8 cellular contexts compared by ENCODE assay signal in genomic region chr16:30053376-30054015, GRCh38. TPM values are rescaled to one million over a fixed set of nuclear protein-coding genes. Genes with fewer than 3 reads are reported as not detected.
DNase-seq lines count a peak whose midpoint lies in the region; ATAC-seq and TF ChIP-seq lines count a peak whose summit lies in the region.

No MANE protein-coding gene starts in this region.

- H3K27me3 Mint-ChIP-seq in CD4-positive, alpha-beta memory T cell, result no peaks in the 10 kb centered on the region
- H3K27me3 Mint-ChIP-seq in activated CD8-positive, alpha-beta T cell treated with anti-CD3 and anti-CD28 coated beads for 36 hours, result peaks cover 2% of the 10 kb centered on the region

- H3K27me3 ChIP-seq in CD4-positive, alpha-beta memory T cell (ENCODE audit: insufficient read depth, low read length), result no peaks in the 10 kb centered on the region
- H3K27me3 ChIP-seq in skeletal muscle tissue (ENCODE audit: control insufficient read depth in 3 of 3, insufficient read depth in 3 of 3, low read length in 3 of 3), result no peaks in the 10 kb centered on the region

- peaks cover 0 to 1% of the 10 kb centered on the region in 2 donors for H3K36me3 Mint-ChIP-seq in CD4-positive, alpha-beta memory T cell
- H3K36me3 Mint-ChIP-seq in activated CD8-positive, alpha-beta T cell treated with anti-CD3 and anti-CD28 coated beads for 36 hours (ENCODE audit: low read depth), result no peaks in the 10 kb centered on the region

- TF ChIP-seq CTCF in activated CD8-positive, alpha-beta T cell treated with anti-CD3 and anti-CD28 coated beads for 36 hours (IDR thresholded peaks at IDR 0.05), result no peak
- no peak for TF ChIP-seq CTCF in GM20000 (IDR thresholded peaks at IDR 0.05; ENCODE audit: extremely low read depth, missing control alignments)
- TF ChIP-seq CTCF in GM10248 (IDR thresholded peaks at IDR 0.05; ENCODE audit: control extremely low read depth, extremely low read depth, low read depth, missing control alignments), result no peak

- peaks cover 21% of the 10 kb centered on the region for H3K4me1 ChIP-seq in CD4-positive, alpha-beta memory T cell (ENCODE audit: insufficient read depth, low read length)
- H3K4me1 ChIP-seq in skeletal muscle tissue (ENCODE audit: control insufficient read depth in 3 of 3, insufficient read depth in 3 of 3, low read length in 3 of 3), result peaks cover 9 to 32% (median 14%) of the 10 kb centered on the region in 3 donors

- H3K9ac ChIP-seq in skeletal muscle tissue (ENCODE audit: low read depth in 1 of 3, low read length in 3 of 3), result peak overlapping the region; percentile 57 to 70 (median 70)

- peaks cover 10 to 31% (median 23%) of the 10 kb centered on the region in 4 donors for H3K4me1 Mint-ChIP-seq in CD4-positive, alpha-beta memory T cell
- peaks cover 16% of the 10 kb centered on the region for H3K4me1 Mint-ChIP-seq in activated CD8-positive, alpha-beta T cell treated with anti-CD3 and anti-CD28 coated beads for 36 hours (ENCODE audit: low read depth)

- no peak for DNase-seq in CD4-positive, alpha-beta memory T cell
- no peak for DNase-seq in activated CD8-positive, alpha-beta T cell treated with anti-CD3 and anti-CD28 coated beads for 36 hours
- peak; percentile 86 for DNase-seq in hepatic stellate cell (ENCODE audit: low spot score)
- DNase-seq in NCI-H1048 (lab: John Stamatoyannopoulos, UW), result no peak
- no peak for DNase-seq in GM20000 (ENCODE audit: low spot score)
- DNase-seq in GM10248 (ENCODE audit: extremely low spot score), result no peak

- H3K4me3 Mint-ChIP-seq in CD4-positive, alpha-beta memory T cell, result peak overlapping the region; percentile 63 to 93 (median 74)
- H3K4me3 Mint-ChIP-seq in activated CD8-positive, alpha-beta T cell treated with anti-CD3 and anti-CD28 coated beads for 36 hours, result peak overlapping the region; percentile 80

- POLR2A ChIA-PET in CD4-positive, alpha-beta memory T cell (lab: Charles Lee; ENCODE audit: partially characterized antibody), result interaction anchor here (0.9 to 5.0 kb wide), 5 partner anchors 11 to 133 kb away, joined by 3 to 91 read pairs (median 3); partner anchors contain the start of genes ALDOA, PPP4C and TBX6
- POLR2A ChIA-PET in activated CD8-positive, alpha-beta T cell treated with anti-CD3 and anti-CD28 coated beads for 36 hours (lab: Charles Lee), result interaction anchor here (1.1 to 4.6 kb wide), 2 partner anchors 11 to 38 kb away, joined by 5 to 44 read pairs; partner anchors contain the start of genes ALDOA and TBX6
- POLR2A ChIA-PET in GM10248 (lab: Yijun Ruan, JAX), result no interaction called here

- H3K36me3 ChIP-seq in CD4-positive, alpha-beta memory T cell (ENCODE audit: insufficient read depth, low read length), result no peaks in the 10 kb centered on the region
- H3K36me3 ChIP-seq in skeletal muscle tissue (ENCODE audit: control insufficient read depth in 3 of 3, insufficient read depth in 3 of 3, low read length in 3 of 3), result no peaks in the 10 kb centered on the region

- H3K9me3 ChIP-seq in CD4-positive, alpha-beta memory T cell (ENCODE audit: control insufficient read depth in 1 of 2, low read length in 2 of 2), result no peaks in the 10 kb centered on the region
- H3K9me3 ChIP-seq in skeletal muscle tissue (ENCODE audit: control insufficient read depth in 3 of 3, low read length in 3 of 3), result no peaks in the 10 kb centered on the region

- peak; percentile 16 for ATAC-seq in HG02885 (IDR thresholded peaks at IDR 0.05; ENCODE audit: poor library complexity, unreplicated experiment)
- peak; percentile 14 for ATAC-seq in activated CD8-positive, alpha-beta T cell treated with anti-CD3 and anti-CD28 coated beads for 36 hours

- no peak overlapping the region for H3K27ac ChIP-seq in CD4-positive, alpha-beta memory T cell (ENCODE audit: low read depth, low read length)
- H3K27ac ChIP-seq in skeletal muscle tissue (ENCODE audit: low read depth, low read length), result peak overlapping the region; percentile 51

- intact Hi-C loops in CD4-positive, alpha-beta memory T cell (cut with micrococcal nuclease), result loop anchor here (1.0 kb wide), 2 partner anchors 12 to 38 kb away; partner anchors contain the start of genes ALDOA and TBX6
- intact Hi-C loops in activated CD8-positive, alpha-beta T cell treated with anti-CD3 and anti-CD28 coated beads for 36 hours (cut with micrococcal nuclease), result no loop called here

- peak overlapping the region in 6 of 7 donors; percentile 25 to 87 (median 72) for H3K27ac Mint-ChIP-seq in CD4-positive, alpha-beta memory T cell
- H3K27ac Mint-ChIP-seq in activated CD8-positive, alpha-beta T cell treated with anti-CD3 and anti-CD28 coated beads for 36 hours, result no peak overlapping the region

- H3K9me3 Mint-ChIP-seq in CD4-positive, alpha-beta memory T cell, result peaks cover 0 to 2% (median 0%) of the 10 kb centered on the region in 8 donors
- H3K9me3 Mint-ChIP-seq in activated CD8-positive, alpha-beta T cell treated with anti-CD3 and anti-CD28 coated beads for 36 hours, result no peaks in the 10 kb centered on the region

- CTCF ChIA-PET in CD4-positive, alpha-beta memory T cell (lab: Charles Lee; ENCODE audit: partially characterized antibody), result interaction anchor here (0.6 to 4.1 kb wide), 4 partner anchors 10 to 206 kb away, joined by 3 to 21 read pairs (median 4); partner anchors contain the start of genes ALDOA and TLCD3B
- CTCF ChIA-PET in activated CD8-positive, alpha-beta T cell treated with anti-CD3 and anti-CD28 coated beads for 36 hours (lab: Charles Lee), result interaction anchor here (0.7 to 2.8 kb wide), 7 partner anchors 9 to 355 kb away, joined by 3 to 14 read pairs (median 4); partner anchors contain the start of genes TBX6 and TLCD3B
- CTCF ChIA-PET in GM10248 (lab: Yijun Ruan, JAX), result interaction anchor here (1.4 to 2.2 kb wide), 8 partner anchors 9 to 39 kb away, joined by 3 to 20 read pairs (median 5); partner anchors contain the start of genes ALDOA, C16orf92, TBX6 and TLCD3B

- H3K4me3 ChIP-seq in CD4-positive, alpha-beta memory T cell (ENCODE audit: low read length in 2 of 2), result peak overlapping the region; percentile 23 to 64
- H3K4me3 ChIP-seq in skeletal muscle tissue (ENCODE audit: low read length in 3 of 3), result peak overlapping the region; percentile 78 to 82 (median 80)

RNA-seq across cellular contexts. Expression of gene ALDOA, which starts 12.1 kb away (rescaled TPM):
- total RNA-seq in CD4-positive, alpha-beta memory T cell, result 100 to 1,000 TPM; 558 to 563 TPM
- polyA plus RNA-seq in CD4-positive, alpha-beta memory T cell, result 1,000 to 10,000 TPM; 1,058 to 1,115 TPM
- 1,000 to 10,000 TPM; 3,042 to 3,081 TPM for total RNA-seq in activated CD8-positive, alpha-beta T cell treated with anti-CD3 and anti-CD28 coated beads for 36 hours
- total RNA-seq in skeletal muscle tissue, result 1,497 TPM

RNA-seq across cellular contexts. Expression of gene PPP4C, which starts 22.3 kb away (rescaled TPM):
- 10 to 100 TPM; 75.8 to 86.3 TPM for total RNA-seq in CD4-positive, alpha-beta memory T cell
- 100 to 1,000 TPM; 167 to 276 TPM for polyA plus RNA-seq in CD4-positive, alpha-beta memory T cell
- 100 to 1,000 TPM; 116 to 121 TPM for total RNA-seq in activated CD8-positive, alpha-beta T cell treated with anti-CD3 and anti-CD28 coated beads for 36 hours
- total RNA-seq in skeletal muscle tissue, result 72.0 TPM

RNA-seq across cellular contexts. Expression of gene TLCD3B, which starts 22.4 kb away (rescaled TPM):
- total RNA-seq in CD4-positive, alpha-beta memory T cell, result not detected
- polyA plus RNA-seq in CD4-positive, alpha-beta memory T cell, result not detected
- 1 to 10 TPM; 3.5 to 3.6 TPM for total RNA-seq in activated CD8-positive, alpha-beta T cell treated with anti-CD3 and anti-CD28 coated beads for 36 hours
- 0.52 TPM for total RNA-seq in skeletal muscle tissue

RNA-seq across cellular contexts. Expression of gene C16orf92, which starts 30.5 kb away (rescaled TPM):
- not detected for total RNA-seq in CD4-positive, alpha-beta memory T cell
- polyA plus RNA-seq in CD4-positive, alpha-beta memory T cell, result not detected
- not detected for total RNA-seq in activated CD8-positive, alpha-beta T cell treated with anti-CD3 and anti-CD28 coated beads for 36 hours
- total RNA-seq in skeletal muscle tissue, result not detected

RNA-seq across cellular contexts. Expression of gene TBX6, which starts 38.2 kb away (rescaled TPM):
- 1 to 10 TPM; 1.3 to 1.4 TPM for total RNA-seq in CD4-positive, alpha-beta memory T cell
- polyA plus RNA-seq in CD4-positive, alpha-beta memory T cell, result under 1 TPM in 1 of 2 donors, not detected in 1; 0.36 TPM
- total RNA-seq in activated CD8-positive, alpha-beta T cell treated with anti-CD3 and anti-CD28 coated beads for 36 hours, result 1 to 10 TPM; 2.5 TPM
- not detected for total RNA-seq in skeletal muscle tissue
